Comparison of ENCODE assay signal across 8 cellular contexts in genomic region chr12:93093243-93093642, GRCh38.
"Had no signal": no experiment of that assay in that cellular context is flagged by ENCODE, and none has a peak within 500 bp of the region (broad histone marks: within the 10 kb centered on the region; RNA-seq: fewer than 3 reads in every experiment).

No MANE protein-coding gene starts in this region.

- H3K27ac ChIP-seq: GM23248, HL-60, KMS-11 had no signal

- H3K9ac ChIP-seq: GM23248, KMS-11 had no signal

- H2AFZ ChIP-seq: GM23248 had no signal

- DNase-seq: GM23248, GOT3, H9, HCEC 1CT, HFFc6, KBM-7 had no signal

- H3K4me2 ChIP-seq: KMS-11 had no signal

- H3K4me3 ChIP-seq: GM23248 had no signal
